Comparison of ENCODE assay signal across 19 cellular contexts in genomic region chr4:141142423-141142822, GRCh38. TPM values are rescaled to one million over a fixed set of nuclear protein-coding genes. Genes with fewer than 3 reads are reported as not detected.
DNase-seq lines count a peak whose midpoint lies in the region; TF ChIP-seq lines count a peak whose summit lies in the region.
"Had no signal": no experiment of that assay in that cellular context is flagged by ENCODE, and none has a peak within 500 bp of the region (broad histone marks: within the 10 kb centered on the region; RNA-seq: fewer than 3 reads in every experiment).

No MANE protein-coding gene starts in this region.

- no peaks in the 10 kb centered on the region for H3K9me3 ChIP-seq in SJCRH30 (replicated peaks)
- H3K9me3 ChIP-seq in A673 (ENCODE audit: low read depth, low read length, poor library complexity, severe bottlenecking): no peaks in the 10 kb centered on the region
- H3K9me3 ChIP-seq: tibial nerve had no signal

- H3K4me1 Mint-ChIP-seq in mesothelial cell of epicardium (peaks cover 4% of the 10 kb centered on the region), endothelial cell (ENCODE audit: unreplicated experiment) (peaks cover 2% of the 10 kb centered on the region)
- H3K4me1 Mint-ChIP-seq: activated naive CD8-positive, alpha-beta T cell treated with anti-CD3 and anti-CD28 coated beads, Interleukin-2, amount 10 ng/mL, durations not matched to agents 7 days and 5 days; T-helper 17 cell; WTC11 had no signal

- H3K36me3 ChIP-seq in SJCRH30: no peaks in the 10 kb centered on the region
- H3K36me3 ChIP-seq in A673 (ENCODE audit: insufficient read depth, low read length, poor library complexity, severe bottlenecking): no peaks in the 10 kb centered on the region
- H3K36me3 ChIP-seq: tibial nerve had no signal

- DNase-seq in Ammon's horn (ENCODE audit: low spot score): peak; percentile 14
- DNase-seq in HT1080 (ENCODE audit: low read depth): peak; percentile 65
- DNase-seq in SJCRH30: peak in 1 of 2 experiments; percentile 48
- peak; percentile 44 for DNase-seq in kidney tubule cell (ENCODE audit: low spot score)
- DNase-seq in mesothelial cell of epicardium (ENCODE audit: low spot score in 2 of 2, unreplicated experiment in 2 of 2): no peak
- DNase-seq in A673 (ENCODE audit: low spot score): no peak
- no peak for DNase-seq in NCI-H524 (lab: John Stamatoyannopoulos, UW)
- no peak for DNase-seq in endothelial cell (ENCODE audit: low spot score)
- DNase-seq: activated CD8-positive, alpha-beta T cell treated with anti-CD3 and anti-CD28 coated beads, Interleukin-2, amount 10 ng/mL, durations not matched to agents 7 days and 5 days; activated naive CD8-positive, alpha-beta T cell treated with anti-CD3 and anti-CD28 coated beads, Interleukin-2, amount 10 ng/mL, durations not matched to agents 7 days and 5 days; dermis blood vessel endothelial cell; erythroblast; HCEC 1CT; NCI-H1436; NCI-H2171 treated with DMSO at 0.1 percent for 48 hours; stimulated activated naive CD4-positive, alpha-beta T cell treated with Interleukin-2 at 50 U/mL for 16 hours; T-helper 17 cell had no signal

- no TSS peak for BruUV-seq in A673 (replicated peaks; lab: Mats Ljungman, UMichigan)

- H3K4me3 Mint-ChIP-seq in mesothelial cell of epicardium (no peak overlapping the region), endothelial cell (ENCODE audit: unreplicated experiment) (no peak overlapping the region)
- H3K4me3 Mint-ChIP-seq: activated CD8-positive, alpha-beta T cell treated with anti-CD3 and anti-CD28 coated beads, Interleukin-2, amount 10 ng/mL, durations not matched to agents 7 days and 5 days; activated naive CD8-positive, alpha-beta T cell treated with anti-CD3 and anti-CD28 coated beads, Interleukin-2, amount 10 ng/mL, durations not matched to agents 7 days and 5 days; T-helper 17 cell; WTC11 had no signal

- H3K4me3 ChIP-seq in SJCRH30 (no peak overlapping the region), A673 (ENCODE audit: low read depth, low read length, poor library complexity, severe bottlenecking) (no peak overlapping the region)
- H3K4me3 ChIP-seq: tibial nerve had no signal

- H3K27ac Mint-ChIP-seq in mesothelial cell of epicardium: no peak overlapping the region
- no peak overlapping the region for H3K27ac Mint-ChIP-seq in endothelial cell (ENCODE audit: unreplicated experiment)
- H3K27ac Mint-ChIP-seq: activated CD8-positive, alpha-beta T cell treated with anti-CD3 and anti-CD28 coated beads, Interleukin-2, amount 10 ng/mL, durations not matched to agents 7 days and 5 days; activated naive CD8-positive, alpha-beta T cell treated with anti-CD3 and anti-CD28 coated beads, Interleukin-2, amount 10 ng/mL, durations not matched to agents 7 days and 5 days; T-helper 17 cell; WTC11 had no signal

- H3K36me3 Mint-ChIP-seq in mesothelial cell of epicardium (no peaks in the 10 kb centered on the region), endothelial cell (ENCODE audit: low read depth, unreplicated experiment) (no peaks in the 10 kb centered on the region)
- H3K36me3 Mint-ChIP-seq: activated naive CD8-positive, alpha-beta T cell treated with anti-CD3 and anti-CD28 coated beads, Interleukin-2, amount 10 ng/mL, durations not matched to agents 7 days and 5 days; WTC11 had no signal

- POLR2A ChIA-PET in A673 (lab: Charles Lee; ENCODE audit: low non-redundant PET): no interaction called here

- intact Hi-C loops in A673 (cut with micrococcal nuclease; ENCODE audit: unreplicated experiment): no loop called here

- peak overlapping the region; percentile 96 for H3K27ac ChIP-seq in SJCRH30
- no peak overlapping the region for H3K27ac ChIP-seq in A673 (ENCODE audit: low read depth, low read length, poor library complexity, severe bottlenecking)
- H3K27ac ChIP-seq: tibial nerve had no signal

- TF ChIP-seq CTCF in mesothelial cell of epicardium (IDR thresholded peaks at IDR 0.05; ENCODE audit: unreplicated experiment) (no peak), A673 (conservative IDR thresholded peaks at IDR 0.05; ENCODE audit: low read depth, low read length) (no peak), endothelial cell (IDR thresholded peaks at IDR 0.05; ENCODE audit: unreplicated experiment) (no peak)

- H3K27me3 Mint-ChIP-seq in mesothelial cell of epicardium (ENCODE audit: low read depth) (peaks cover 2% of the 10 kb centered on the region), endothelial cell (ENCODE audit: unreplicated experiment) (no peaks in the 10 kb centered on the region)

- H3K4me1 ChIP-seq in SJCRH30 (peaks cover 33% of the 10 kb centered on the region), A673 (ENCODE audit: insufficient read depth, low read length, poor library complexity, severe bottlenecking) (no peaks in the 10 kb centered on the region)

- CTCF ChIA-PET in A673 (lab: Charles Lee): no interaction called here

- H3K9me3 Mint-ChIP-seq in mesothelial cell of epicardium (no peaks in the 10 kb centered on the region), endothelial cell (ENCODE audit: unreplicated experiment) (no peaks in the 10 kb centered on the region)
- H3K9me3 Mint-ChIP-seq: activated naive CD8-positive, alpha-beta T cell treated with anti-CD3 and anti-CD28 coated beads, Interleukin-2, amount 10 ng/mL, durations not matched to agents 7 days and 5 days had no signal

- H3K27me3 ChIP-seq in SJCRH30: no peaks in the 10 kb centered on the region
- H3K27me3 ChIP-seq in A673 (replicated peaks; ENCODE audit: insufficient read depth, low read depth, low read length, poor library complexity): peaks cover under 1% of the 10 kb centered on the region
- H3K27me3 ChIP-seq: tibial nerve had no signal

RNA-seq across cellular contexts. Expression of gene RNF150, which starts 9.2 kb away (rescaled TPM):
- 0.37 and 0.73 TPM in 2 replicates for total RNA-seq in HT1080 (2014; rRNA removed; shearing (Covaris generic))
- 0.31 and 0.53 TPM in 2 replicates for polyA plus RNA-seq in HT1080 (2015; cell fraction: cytosol; rRNA removed)
- polyA plus RNA-seq in HT1080 (2015; cell fraction: nucleus; rRNA removed): 0.88 and 1.3 TPM in 2 replicates
- total RNA-seq in SJCRH30 (2014; rRNA removed; shearing (Covaris generic)): 22.2 and 23.4 TPM in 2 replicates
- 38.5 to 40.7 TPM (median 40.1 TPM) in 3 replicates for total RNA-seq in mesothelial cell of epicardium
- total RNA-seq in A673 (2021): 2.7 and 3.8 TPM in 2 replicates
- total RNA-seq in endothelial cell (ENCODE audit: unreplicated experiment): 5.8 TPM
- total RNA-seq: activated CD8-positive, alpha-beta T cell treated with anti-CD3 and anti-CD28 coated beads, Interleukin-2, amount 10 ng/mL, durations not matched to agents 7 days and 5 days; activated naive CD8-positive, alpha-beta T cell treated with anti-CD3 and anti-CD28 coated beads, Interleukin-2, amount 10 ng/mL, durations not matched to agents 7 days and 5 days; T-helper 17 cell had no signal

Comparison
In these comparisons a context has a peak if more than half of its experiments do, and no peak if none do; other contexts are left out.
1. DNase-seq: peak in Ammon's horn (single experiment), HT1080 (single experiment) and kidney tubule cell (single experiment); none in mesothelial cell of epicardium (0 of 2), A673 (single experiment), NCI-H524 (0 of 2) and endothelial cell (single experiment).